24 cellular contexts compared by ENCODE assay signal in genomic region chr6:87887266-87887665, GRCh38.
"Had no signal": no experiment of that assay in that cellular context is flagged by ENCODE, and none has a peak within 500 bp of the region (broad histone marks: within the 10 kb centered on the region; RNA-seq: fewer than 3 reads in every experiment).

No MANE protein-coding gene starts in this region.

- H3K36me3 ChIP-seq: neural progenitor cell, ovary, prostate gland, right lobe of liver, sigmoid colon, stomach, thoracic aorta, thyroid gland, tibial nerve, upper lobe of left lung, vagina had no signal

- DNase-seq: naive thymus-derived CD4-positive, alpha-beta T cell; natural killer cell; occipital lobe; ovary; right cardiac atrium; right lobe of liver; sigmoid colon; small intestine; stimulated activated CD4-positive, alpha-beta T cell treated with anti-CD3 and anti-CD28 coated beads, Interleukin-15, amount 100 ng/mL, for 24 hours; stimulated activated CD4-positive, alpha-beta T cell treated with anti-CD3 and anti-CD28 coated beads, Interleukin-2, amount 100 ng/mL, for 24 hours; stimulated activated CD4-positive, alpha-beta T cell treated with anti-CD3 and anti-CD28 coated beads, Interleukin-2, amount 100 ng/mL, for 48 hours; stimulated activated CD4-positive, alpha-beta T cell treated with anti-CD3 and anti-CD28 coated beads, Interleukin-4, amount 100 ng/mL, for 24 hours; stimulated activated naive B cell treated with anti-CD40 and anti-IgM and Interleukin-4, amounts not matched to agents 10 μg/mL and 1 μg/mL and 100 μg/mL, for 72 hours; stimulated activated naive CD4-positive, alpha-beta T cell treated with Interleukin-2 at 50 U/mL for 16 hours; stomach; thyroid gland; trophoblast cell; upper lobe of left lung had no signal

- H3K9ac ChIP-seq: neural progenitor cell had no signal

- H3K4me3 ChIP-seq: neural progenitor cell, ovary, prostate gland, right lobe of liver, sigmoid colon, stomach, thoracic aorta, thyroid gland, tibial nerve, upper lobe of left lung, vagina had no signal

- H3K4me1 ChIP-seq: neural progenitor cell, prostate gland, right lobe of liver, sigmoid colon, stomach, thyroid gland, tibial nerve, upper lobe of left lung, vagina had no signal

- H3K27me3 ChIP-seq: neural progenitor cell, ovary, right lobe of liver, sigmoid colon, thyroid gland, tibial nerve, upper lobe of left lung, vagina had no signal

- FAIRE-seq: small intestine, urothelium cell line had no signal

- H3K4me2 ChIP-seq: neural progenitor cell had no signal

- H3K27ac ChIP-seq: neural progenitor cell, ovary, prostate gland, right lobe of liver, sigmoid colon, stomach, thoracic aorta, thyroid gland, tibial nerve, upper lobe of left lung, vagina had no signal

- H2AFZ ChIP-seq: neural progenitor cell had no signal

- H3K9me3 ChIP-seq: ovary, prostate gland, right lobe of liver, sigmoid colon, stomach, thoracic aorta, thyroid gland, tibial nerve, upper lobe of left lung, vagina had no signal
